ENCODE assay signal across 1 cellular context in the genomic region with DNA sequence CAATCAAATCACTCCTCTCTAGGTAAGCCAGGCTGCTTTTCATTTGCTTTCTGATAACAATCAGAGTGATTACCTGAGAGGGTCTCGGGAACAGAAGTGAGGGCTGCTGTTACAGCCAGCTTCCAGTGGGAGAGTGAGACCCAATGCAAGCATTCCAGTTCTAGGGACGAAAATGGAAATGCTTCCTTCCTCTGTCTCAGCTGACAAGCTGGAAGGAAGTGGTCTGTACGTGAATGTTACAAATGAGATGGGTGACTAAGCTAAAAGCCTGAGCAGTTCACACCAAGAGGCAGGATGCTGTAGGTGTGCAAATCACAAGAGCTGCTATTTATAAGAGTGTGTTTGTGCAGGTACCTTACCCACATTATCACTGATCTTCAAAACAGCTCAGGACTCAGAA.
TF ChIP-seq lines count a peak whose summit lies in the region.

No MANE protein-coding gene starts in this region.

TF ChIP-seq in H1, 55 proteins besides CTCF, POLR2A, EP300 and RAD21:
- TF ChIP-seq RXRA (IDR thresholded peaks at IDR 0.05; ENCODE audit: insufficient read depth, low read depth, low read length), result no peak
- no peak for TF ChIP-seq TCF12 (IDR thresholded peaks at IDR 0.05; ENCODE audit: low read depth, low read length)
- no peak for TF ChIP-seq BRCA1 (IDR thresholded peaks at IDR 0.05; ENCODE audit: low read depth, low read length)
- TF ChIP-seq, protein P1, sequence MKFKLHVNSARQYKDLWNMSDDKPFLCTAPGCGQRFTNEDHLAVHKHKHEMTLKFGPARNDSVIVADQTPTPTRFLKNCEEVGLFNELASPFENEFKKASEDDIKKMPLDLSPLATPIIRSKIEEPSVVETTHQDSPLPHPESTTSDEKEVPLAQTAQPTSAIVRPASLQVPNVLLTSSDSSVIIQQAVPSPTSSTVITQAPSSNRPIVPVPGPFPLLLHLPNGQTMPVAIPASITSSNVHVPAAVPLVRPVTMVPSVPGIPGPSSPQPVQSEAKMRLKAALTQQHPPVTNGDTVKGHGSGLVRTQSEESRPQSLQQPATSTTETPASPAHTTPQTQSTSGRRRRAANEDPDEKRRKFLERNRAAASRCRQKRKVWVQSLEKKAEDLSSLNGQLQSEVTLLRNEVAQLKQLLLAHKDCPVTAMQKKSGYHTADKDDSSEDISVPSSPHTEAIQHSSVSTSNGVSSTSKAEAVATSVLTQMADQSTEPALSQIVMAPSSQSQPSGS (IDR thresholded peaks at IDR 0.05; ENCODE audit: low read length), result no peak
- TF ChIP-seq CEBPB (IDR thresholded peaks at IDR 0.05; ENCODE audit: low read depth, low read length), result no peak
- TF ChIP-seq SP2 (IDR thresholded peaks at IDR 0.05; ENCODE audit: low read length), result no peak
- TF ChIP-seq PHF8 (conservative IDR thresholded peaks at IDR 0.05; ENCODE audit: low read depth, low read length), result no peak
- no peak for TF ChIP-seq YY1 (IDR thresholded peaks at IDR 0.05; ENCODE audit: low read depth, low read length)
- no peak for TF ChIP-seq CHD1 (IDR thresholded peaks at IDR 0.05; ENCODE audit: low read depth, low read length)
- TF ChIP-seq, protein P2, sequence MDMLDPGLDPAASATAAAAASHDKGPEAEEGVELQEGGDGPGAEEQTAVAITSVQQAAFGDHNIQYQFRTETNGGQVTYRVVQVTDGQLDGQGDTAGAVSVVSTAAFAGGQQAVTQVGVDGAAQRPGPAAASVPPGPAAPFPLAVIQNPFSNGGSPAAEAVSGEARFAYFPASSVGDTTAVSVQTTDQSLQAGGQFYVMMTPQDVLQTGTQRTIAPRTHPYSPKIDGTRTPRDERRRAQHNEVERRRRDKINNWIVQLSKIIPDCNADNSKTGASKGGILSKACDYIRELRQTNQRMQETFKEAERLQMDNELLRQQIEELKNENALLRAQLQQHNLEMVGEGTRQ (IDR thresholded peaks at IDR 0.05; ENCODE audit: low read length), result no peak
- no peak for TF ChIP-seq POU5F1 (IDR thresholded peaks at IDR 0.05; ENCODE audit: low read depth, low read length)
- TF ChIP-seq ZNF274 (IDR thresholded peaks at IDR 0.05; ENCODE audit: borderline replicate concordance, extremely low read depth, low read length), result no peak
